ENCODE assay signal across 22 cellular contexts in the genomic region with DNA sequence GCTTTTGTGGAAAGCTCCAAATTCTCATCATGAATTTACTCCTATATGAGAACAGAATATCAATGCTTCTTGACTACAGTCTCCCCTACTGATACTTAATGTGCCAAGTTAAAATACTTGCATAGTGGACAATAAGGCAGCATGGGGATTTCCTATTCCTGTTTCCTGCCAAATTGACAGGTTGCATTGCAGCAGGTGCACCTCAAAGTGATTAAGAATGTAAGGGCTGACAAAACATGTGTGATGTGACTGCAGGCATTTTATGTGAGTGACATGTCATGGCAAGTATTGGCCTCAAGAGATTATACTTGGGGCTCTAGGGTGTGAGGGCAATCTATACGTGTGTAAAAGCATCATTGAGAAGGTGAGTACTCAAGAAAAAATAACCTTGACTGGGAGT. TPM values are rescaled to one million over a fixed set of nuclear protein-coding genes. Genes with fewer than 3 reads are reported as not detected.
A peak's percentile ranks its signal among the peaks of the same experiment; 100 is the strongest.
DNase-seq lines count a peak whose midpoint lies in the region; ATAC-seq and TF ChIP-seq lines count a peak whose summit lies in the region.
"Had no signal": no experiment of that assay in that cellular context is flagged by ENCODE, and none has a peak within 500 bp of the region (broad histone marks: within the 10 kb centered on the region; RNA-seq: fewer than 3 reads in every experiment).

No MANE protein-coding gene starts in this region.

- peak overlapping the region; percentile 72 for H3K27ac ChIP-seq in 22Rv1
- H3K27ac ChIP-seq: BLaER1 had no signal

- ATAC-seq in esophagus mucosa (peak; percentile 32), HG03135 (IDR thresholded peaks at IDR 0.05; ENCODE audit: unreplicated experiment) (no peak)
- ATAC-seq: GM23338 had no signal

- DNase-seq in NCI-H1092 treated with DMSO at 0.1 percent for 48 hours (lab: John Stamatoyannopoulos, UW), result peak; percentile 9
- no peak for DNase-seq in NCI-H1092 (lab: John Stamatoyannopoulos, UW)
- peak; percentile 2 for DNase-seq in NCI-H2171 (lab: John Stamatoyannopoulos, UW)
- DNase-seq in GM13976 (ENCODE audit: low spot score), result no peak
- DNase-seq in NCI-H226, result no peak
- DNase-seq: Calu3; CD4-positive, alpha-beta memory T cell; GDM1; HCEC 1CT; Kasumi-1; NCI-H1930; NCI-H2227 treated with DMSO at 0.1 percent for 48 hours; NCI-H526; OCI-M1; Right ventricle myocardium superior; SW 1271; T-helper 2 cell had no signal

- in situ Hi-C loops in GM13976 (cut with MboI; ENCODE audit: low sequenced_read_pairs, unreplicated experiment), result no loop called here

- TF ChIP-seq CTCF in 22Rv1 (IDR thresholded peaks at IDR 0.05) (no peak), GM13976 (IDR thresholded peaks at IDR 0.05; ENCODE audit: borderline replicate concordance, control extremely low read depth, extremely low read depth, insufficient read depth, missing control alignments) (no peak)

RNA-seq across cellular contexts. Expression of gene NAALADL2, which starts 15.1 kb away (rescaled TPM):
- 2.4 TPM for total RNA-seq in esophagus mucosa
- total RNA-seq: CD4-positive, alpha-beta memory T cell had no signal

Comparison
In these comparisons a context has a peak if more than half of its experiments do, and no peak if none do; other contexts are left out.
1. DNase-seq: peak in NCI-H1092 treated with DMSO at 0.1 percent for 48 hours (single experiment) and NCI-H2171 (single experiment); none in NCI-H1092 (single experiment), GM13976 (single experiment) and NCI-H226 (single experiment).